Comparison of ENCODE assay signal across 1 cellular context in the genomic region with DNA sequence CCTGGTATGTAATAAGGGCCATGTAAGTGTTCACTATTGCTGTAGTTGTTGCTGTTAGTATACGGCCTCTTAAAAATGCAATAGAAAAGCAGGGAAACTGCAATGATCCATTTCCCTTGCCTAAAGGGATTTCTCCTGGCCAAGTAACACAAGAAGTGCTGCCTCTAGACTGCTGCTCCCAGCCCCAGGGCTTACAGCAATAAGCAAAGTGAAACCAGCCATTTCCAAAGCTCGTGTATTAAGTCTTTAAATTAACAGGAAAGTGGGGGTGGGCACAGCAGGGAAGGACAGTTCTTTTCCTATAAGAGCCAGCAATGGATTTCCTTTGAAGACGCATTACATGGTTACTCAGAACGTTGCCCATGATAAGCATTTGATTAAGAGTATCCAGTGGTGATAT.
TF ChIP-seq lines count a peak whose summit lies in the region.

No MANE protein-coding gene starts in this region.

TF ChIP-seq in SK-N-SH, 30 proteins besides CTCF, POLR2A, EP300 and RAD21 (continued from another document):
- TF ChIP-seq, protein P1, sequence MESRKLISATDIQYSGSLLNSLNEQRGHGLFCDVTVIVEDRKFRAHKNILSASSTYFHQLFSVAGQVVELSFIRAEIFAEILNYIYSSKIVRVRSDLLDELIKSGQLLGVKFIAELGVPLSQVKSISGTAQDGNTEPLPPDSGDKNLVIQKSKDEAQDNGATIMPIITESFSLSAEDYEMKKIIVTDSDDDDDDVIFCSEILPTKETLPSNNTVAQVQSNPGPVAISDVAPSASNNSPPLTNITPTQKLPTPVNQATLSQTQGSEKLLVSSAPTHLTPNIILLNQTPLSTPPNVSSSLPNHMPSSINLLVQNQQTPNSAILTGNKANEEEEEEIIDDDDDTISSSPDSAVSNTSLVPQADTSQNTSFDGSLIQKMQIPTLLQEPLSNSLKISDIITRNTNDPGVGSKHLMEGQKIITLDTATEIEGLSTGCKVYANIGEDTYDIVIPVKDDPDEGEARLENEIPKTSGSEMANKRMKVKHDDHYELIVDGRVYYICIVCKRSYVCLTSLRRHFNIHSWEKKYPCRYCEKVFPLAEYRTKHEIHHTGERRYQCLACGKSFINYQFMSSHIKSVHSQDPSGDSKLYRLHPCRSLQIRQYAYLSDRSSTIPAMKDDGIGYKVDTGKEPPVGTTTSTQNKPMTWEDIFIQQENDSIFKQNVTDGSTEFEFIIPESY (IDR thresholded peaks at IDR 0.05; ENCODE audit: borderline replicate concordance, low read depth) = no peak
